In the genomic region with DNA sequence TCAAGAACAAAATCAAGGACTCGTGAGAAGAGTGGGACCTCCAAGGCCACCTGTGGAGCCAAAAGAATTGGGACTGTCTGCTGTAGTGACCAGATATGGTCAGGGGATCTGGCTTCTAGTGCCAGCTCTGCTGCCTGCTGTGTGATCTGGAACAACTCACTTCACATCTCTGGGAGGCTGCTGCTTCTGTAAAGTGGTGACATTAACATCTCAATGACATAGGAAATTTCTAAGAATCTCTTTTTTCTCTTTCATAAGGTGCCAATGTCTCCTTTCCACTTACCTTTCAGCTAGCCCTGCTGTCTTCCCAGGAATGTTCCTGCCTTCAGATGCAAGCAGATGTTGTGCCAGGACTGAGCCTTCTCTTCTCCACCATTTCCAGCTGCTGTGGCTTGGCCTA, we compare ENCODE assay signal across 25 cellular contexts. TPM values are rescaled to one million over a fixed set of nuclear protein-coding genes. Genes with fewer than 3 reads are reported as not detected.
A peak's percentile ranks its signal among the peaks of the same experiment; 100 is the strongest.
DNase-seq lines count a peak whose midpoint lies in the region; ATAC-seq and TF ChIP-seq lines count a peak whose summit lies in the region.
"Had no signal": no experiment of that assay in that cellular context is flagged by ENCODE, and none has a peak within 500 bp of the region (broad histone marks: within the 10 kb centered on the region; RNA-seq: fewer than 3 reads in every experiment).

No MANE protein-coding gene starts in this region.

- 85% methylated on average over 1 of the region's 1 CpG for WGBS in hepatocyte (ENCODE audit: low lambda C conversion rate, missing lambda C conversion rate)
- no CpG with 5 or more reads among the region's 1 CpG for WGBS in mesodermal cell (ENCODE audit: insufficient coverage in 2 of 2), 2 experiments

- POLR2A ChIA-PET in RWPE1 (lab: Yijun Ruan, JAX; ENCODE audit: low non-redundant PET): no interaction called here

- H2AFZ ChIP-seq in hepatocyte: no peak overlapping the region

- H3K27me3 ChIP-seq in hepatocyte: no peaks in the 10 kb centered on the region
- H3K27me3 ChIP-seq: adrenal gland, body of pancreas, suprapubic skin had no signal

- H3K4me1 ChIP-seq in hepatocyte (ENCODE audit: insufficient read depth) (peaks cover 13% of the 10 kb centered on the region), mesodermal cell (ENCODE audit: control insufficient read depth, insufficient read depth, low read length, poor library complexity, severe bottlenecking) (peaks cover 10% of the 10 kb centered on the region)

- H3K36me3 ChIP-seq in hepatocyte (replicated peaks; ENCODE audit: insufficient read depth, low read depth) (no peaks in the 10 kb centered on the region), mesodermal cell (ENCODE audit: control insufficient read depth, insufficient read depth, low read length) (no peaks in the 10 kb centered on the region)
- H3K36me3 ChIP-seq: adrenal gland, lower lobe of right lung, suprapubic skin had no signal

- H3K4me3 ChIP-seq in hepatocyte (no peak overlapping the region), mesodermal cell (ENCODE audit: extremely low read depth, insufficient read depth, low read length, poor library complexity, severe bottlenecking) (no peak overlapping the region)
- H3K4me3 ChIP-seq: adrenal gland, body of pancreas, K562, lower lobe of right lung, suprapubic skin had no signal

- H3K4me2 ChIP-seq in hepatocyte: no peak overlapping the region

- H3K9me3 ChIP-seq in hepatocyte (ENCODE audit: low read depth) (no peaks in the 10 kb centered on the region), mesodermal cell (ENCODE audit: control insufficient read depth, low read length) (no peaks in the 10 kb centered on the region)
- H3K9me3 ChIP-seq: adrenal gland, body of pancreas, lower lobe of right lung, suprapubic skin had no signal

- no peaks in the 10 kb centered on the region for H3K9me2 ChIP-seq in hepatocyte (replicated peaks; ENCODE audit: insufficient read depth)

- TF ChIP-seq CTCF in hepatocyte (IDR thresholded peaks at IDR 0.05; ENCODE audit: poor library complexity) (no peak), RWPE1 (conservative IDR thresholded peaks at IDR 0.05; ENCODE audit: low read depth) (no peak)

- ATAC-seq in GM18870 (IDR thresholded peaks at IDR 0.05; ENCODE audit: unreplicated experiment): no peak
- ATAC-seq: body of pancreas, K562, lower lobe of right lung, sciatic nerve, SK-N-SH treated with all-trans-retinoic acid at 6 μM for 48 hours had no signal

- H3K79me2 ChIP-seq in hepatocyte: no peaks in the 10 kb centered on the region

- CTCF ChIA-PET in RWPE1 (lab: Yijun Ruan, JAX): interaction anchor here (0.5 kb wide), 1 partner anchor 200 kb away, joined by 3 read pairs; no protein-coding TSS in a partner anchor

- no peaks in the 10 kb centered on the region for H4K20me1 ChIP-seq in hepatocyte (ENCODE audit: insufficient read depth, poor library complexity, severe bottlenecking)

- H3K27ac ChIP-seq in hepatocyte: peak overlapping the region; percentile 77
- H3K27ac ChIP-seq in mesodermal cell (ENCODE audit: low read depth, low read length, severe bottlenecking): peak overlapping the region; percentile 16
- H3K27ac ChIP-seq in RWPE1: no peak overlapping the region
- H3K27ac ChIP-seq: adrenal gland, body of pancreas, lower lobe of right lung, suprapubic skin had no signal

- peak; percentile 17 for DNase-seq in activated CD8-positive, alpha-beta memory T cell treated with anti-CD3 and anti-CD28 coated beads, Interleukin-2, amount 50 U/mL, for 48 hours
- DNase-seq in activated CD8-positive, alpha-beta memory T cell treated with anti-CD3 and anti-CD28 coated beads, Interleukin-2, amount 50 U/mL, for 4 hours: no peak
- no peak for DNase-seq in hepatocyte (ENCODE audit: low spot score)
- no peak for DNase-seq in NAMALWA (ENCODE audit: low spot score)
- no peak for DNase-seq in RWPE1 (ENCODE audit: low spot score)
- no peak for DNase-seq in NCI-H187 treated with DMSO at 0.1 percent for 48 hours (lab: John Stamatoyannopoulos, UW)
- DNase-seq: activated CD4-positive, alpha-beta T cell treated with anti-CD3 and anti-CD28 coated beads for 48 hours; activated naive CD4-positive, alpha-beta T cell treated with Interleukin-2 at 50 U/mL for 16 hours; CD4-positive, CD25-positive, alpha-beta regulatory T cell; hypothalamus; kidney glomerular epithelial cell; lower lobe of right lung; NCI-H1417; NCI-H2081; NCI-H345; NCI-H82; stimulated activated naive CD4-positive, alpha-beta T cell had no signal

RNA-seq across cellular contexts. Expression of a gene that starts 5.0 kb away (rescaled TPM):
- total RNA-seq in hepatocyte: 42.2 and 53.2 TPM in 2 replicates
- polyA plus RNA-seq in hepatocyte: 71.4 and 84.7 TPM in 2 replicates
- polyA plus RNA-seq in mesodermal cell (2013, experiment 1 of 2): 100 TPM
- polyA plus RNA-seq in mesodermal cell (2013, experiment 2 of 2): 99.0 TPM

RNA-seq across cellular contexts. Expression of a gene that starts 44.0 kb away (rescaled TPM):
- total RNA-seq in hepatocyte: 10.8 and 14.2 TPM in 2 replicates
- polyA plus RNA-seq in hepatocyte: 32.6 and 35.2 TPM in 2 replicates
- polyA plus RNA-seq in mesodermal cell (2013, experiment 1 of 2): 34.0 TPM
- polyA plus RNA-seq in mesodermal cell (2013, experiment 2 of 2): 28.1 TPM

RNA-seq across cellular contexts. Expression of a gene that starts 49.6 kb away (rescaled TPM):
- total RNA-seq in hepatocyte: 29.6 and 34.3 TPM in 2 replicates
- polyA plus RNA-seq in hepatocyte: 29.9 and 38.7 TPM in 2 replicates
- 42.9 TPM for polyA plus RNA-seq in mesodermal cell (2013, experiment 1 of 2)
- 30.9 TPM for polyA plus RNA-seq in mesodermal cell (2013, experiment 2 of 2)
- total RNA-seq: CD4-positive, CD25-positive, alpha-beta regulatory T cell had no signal
- polyA plus RNA-seq: CD4-positive, CD25-positive, alpha-beta regulatory T cell had no signal
